ENCODE assay signal across 8 cellular contexts in genomic region chr2:112623913-112624777, GRCh38. TPM values are rescaled to one million over a fixed set of nuclear protein-coding genes. Genes with fewer than 3 reads are reported as not detected.
A peak's percentile ranks its signal among the peaks of the same experiment; 100 is the strongest.
DNase-seq lines count a peak whose midpoint lies in the region; ATAC-seq and TF ChIP-seq lines count a peak whose summit lies in the region.

No MANE protein-coding gene starts in this region.

- no peaks in the 10 kb centered on the region for H3K9me3 ChIP-seq in CD4-positive, CD25-positive, alpha-beta regulatory T cell (ENCODE audit: control insufficient read depth in 2 of 2, low read length in 2 of 2)
- no peaks in the 10 kb centered on the region for H3K9me3 ChIP-seq in transverse colon
- no peaks in the 10 kb centered on the region for H3K9me3 ChIP-seq in H9 (ENCODE audit: control insufficient read depth, low read depth, low read length)

- TF ChIP-seq POLR2A in lower leg skin (IDR thresholded peaks at IDR 0.05): no peak
- no peak for TF ChIP-seq POLR2A in transverse colon (IDR thresholded peaks at IDR 0.05)

- H3K36me3 ChIP-seq in CD4-positive, CD25-positive, alpha-beta regulatory T cell (ENCODE audit: control insufficient read depth, insufficient read depth, low read length): no peaks in the 10 kb centered on the region
- no peaks in the 10 kb centered on the region for H3K36me3 ChIP-seq in transverse colon

- no peak overlapping the region for H4K91ac ChIP-seq in H9 (ENCODE audit: insufficient read length, low read depth, low read length)

- intact Hi-C loops in lower leg skin (cut with DNase I; ENCODE audit: low total_unique reads) (no loop called here), transverse colon (cut with DNase I; ENCODE audit: low total_unique reads) (no loop called here)

- H3K4me2 ChIP-seq in H9 (ENCODE audit: insufficient read depth, insufficient read length, low read length): no peak overlapping the region

- no peak overlapping the region for H3T11ph ChIP-seq in H9 (ENCODE audit: low read length)

- H2BK5ac ChIP-seq in H9 (ENCODE audit: insufficient read length, low read length): no peak overlapping the region

- no peaks in the 10 kb centered on the region for H4K20me1 ChIP-seq in H9 (ENCODE audit: control insufficient read depth, insufficient read depth, insufficient read length)

- H4K8ac ChIP-seq in H9 (replicated peaks; ENCODE audit: insufficient read length, low read depth, low read length): no peak overlapping the region

- no peak overlapping the region for H2AFZ ChIP-seq in H9 (ENCODE audit: low read length)

- WGBS in lower leg skin, 2 donors: 49 to 56% methylated on average over 11 of the region's 11 CpGs
- 70 to 79% methylated on average over 6 to 11 of the region's 11 CpGs for WGBS in transverse colon (ENCODE audit: low coverage in 1 of 2), 2 donors
- no CpG with 5 or more reads among the region's 11 CpGs for WGBS in H9 (ENCODE audit: extremely low coverage, insufficient read length, low lambda C conversion rate)

- no peaks in the 10 kb centered on the region for H3K27me3 ChIP-seq in CD4-positive, CD25-positive, alpha-beta regulatory T cell (ENCODE audit: control insufficient read depth, insufficient read depth, low read length)
- H3K27me3 ChIP-seq in transverse colon: no peaks in the 10 kb centered on the region
- no peaks in the 10 kb centered on the region for H3K27me3 ChIP-seq in H9 (ENCODE audit: insufficient read depth, low read length)

- H3K4me3 Mint-ChIP-seq in CD4-positive, CD25-positive, alpha-beta regulatory T cell: peak overlapping the region in 3 of 4 donors; percentile 50 to 63 (median 62)
- H3K4me3 Mint-ChIP-seq in activated naive CD8-positive, alpha-beta T cell treated with anti-CD3 and anti-CD28 coated beads for 36 hours: no peak overlapping the region
- H3K4me3 Mint-ChIP-seq in H9: no peak overlapping the region; a peak in 1 of 5 replicates

- peaks cover 30% of the 10 kb centered on the region for H3K4me1 ChIP-seq in CD4-positive, CD25-positive, alpha-beta regulatory T cell (ENCODE audit: control insufficient read depth, insufficient read depth, low read length, poor library complexity, severe bottlenecking)
- H3K4me1 ChIP-seq in transverse colon (peaks cover 5 to 23% (median 10%) of the 10 kb centered on the region in 4 donors), H9 (ENCODE audit: insufficient read depth, low read length) (no peaks in the 10 kb centered on the region; the same call in 1 of the 2 replicates)

- peaks cover 13 to 41% (median 24%) of the 10 kb centered on the region in 4 donors for H3K4me1 Mint-ChIP-seq in CD4-positive, CD25-positive, alpha-beta regulatory T cell
- peaks cover 23% of the 10 kb centered on the region for H3K4me1 Mint-ChIP-seq in activated naive CD8-positive, alpha-beta T cell treated with anti-CD3 and anti-CD28 coated beads for 36 hours
- H3K4me1 Mint-ChIP-seq in H9: peaks cover 13% of the 10 kb centered on the region in 2 experiments

- no peak overlapping the region for H3K9ac ChIP-seq in H9 (ENCODE audit: extremely low read depth, insufficient read length, low read length)

- peak; percentile 35 to 94 (median 40) for DNase-seq in CD4-positive, CD25-positive, alpha-beta regulatory T cell
- DNase-seq in H4 (ENCODE audit: low spot score) (peak; percentile 76), T follicular helper cell (ENCODE audit: low read depth) (peak; percentile 49), lower leg skin (ENCODE audit: low spot score in 2 of 2) (peak; percentile 68 to 90), transverse colon (peak; percentile 70), H9 (no peak), NCI-H345 (lab: John Stamatoyannopoulos, UW) (no peak)
- peak; percentile 76 for DNase-seq in activated naive CD8-positive, alpha-beta T cell treated with anti-CD3 and anti-CD28 coated beads for 36 hours

- H3K56ac ChIP-seq in H9 (ENCODE audit: insufficient read length, low read depth, low read length): no peak overlapping the region

- no peaks in the 10 kb centered on the region for H3K23me2 ChIP-seq in H9 (ENCODE audit: insufficient read length, low read depth, low read length, poor library complexity, severe bottlenecking)

- H3K9me3 Mint-ChIP-seq in CD4-positive, CD25-positive, alpha-beta regulatory T cell: no peaks in the 10 kb centered on the region
- no peaks in the 10 kb centered on the region for H3K9me3 Mint-ChIP-seq in activated naive CD8-positive, alpha-beta T cell treated with anti-CD3 and anti-CD28 coated beads for 36 hours
- no peaks in the 10 kb centered on the region for H3K9me3 Mint-ChIP-seq in H9

- no peak overlapping the region for H3K14ac ChIP-seq in H9 (ENCODE audit: insufficient read depth, low read length)

- H2BK20ac ChIP-seq in H9 (ENCODE audit: low read depth, low read length, poor library complexity, severe bottlenecking): no peak overlapping the region

- peaks cover 4% of the 10 kb centered on the region for H3K27me3 Mint-ChIP-seq in CD4-positive, CD25-positive, alpha-beta regulatory T cell
- no peaks in the 10 kb centered on the region for H3K27me3 Mint-ChIP-seq in activated naive CD8-positive, alpha-beta T cell treated with anti-CD3 and anti-CD28 coated beads for 36 hours
- H3K27me3 Mint-ChIP-seq in H9 (ENCODE audit: low read depth): no peaks in the 10 kb centered on the region; the same call in 1 of the 2 replicates

- no peak overlapping the region for H4K5ac ChIP-seq in H9 (ENCODE audit: insufficient read length, low read depth, low read length)

- H3K18ac ChIP-seq in H9 (ENCODE audit: insufficient read length, low read depth, low read length): no peak overlapping the region

- no peaks in the 10 kb centered on the region for H3K79me2 ChIP-seq in H9 (ENCODE audit: insufficient read depth, low read length)

- H3K4me3 ChIP-seq in CD4-positive, CD25-positive, alpha-beta regulatory T cell (ENCODE audit: low read depth, low read length): peak overlapping the region; percentile 47
- no peak overlapping the region for H3K4me3 ChIP-seq in lower leg skin (ENCODE audit: low read depth, poor library complexity, severe bottlenecking)
- no peak overlapping the region for H3K4me3 ChIP-seq in transverse colon

- peak overlapping the region; percentile 34 for H3K27ac ChIP-seq in CD4-positive, CD25-positive, alpha-beta regulatory T cell (ENCODE audit: insufficient read depth, low read length, poor library complexity, severe bottlenecking)
- H3K27ac ChIP-seq in transverse colon (peak overlapping the region in 2 of 4 donors; percentile 18 to 41), H9 (ENCODE audit: insufficient read length, low read depth, low read length) (no peak overlapping the region)

- no peak overlapping the region for H2BK12ac ChIP-seq in H9 (ENCODE audit: insufficient read length, low read depth, low read length)

- no peak for TF ChIP-seq EP300 in transverse colon (IDR thresholded peaks at IDR 0.05; ENCODE audit: low read depth)

- H3K79me1 ChIP-seq in H9 (ENCODE audit: insufficient read depth, low read depth, low read length, poor library complexity, severe bottlenecking): no peaks in the 10 kb centered on the region

- TF ChIP-seq CTCF in lower leg skin (IDR thresholded peaks at IDR 0.05): no peak
- no peak for TF ChIP-seq CTCF in transverse colon (IDR thresholded peaks at IDR 0.05)
- no peak for TF ChIP-seq CTCF in H9 (conservative IDR thresholded peaks at IDR 0.05)

- in situ Hi-C loops in transverse colon (cut with MboI; ENCODE audit: low pct_ligation_motif_present in 1 of 4, low pct_unique_long_range_greater_than_20kb in 1 of 4, low sequenced_read_pairs in 3 of 4): loop anchor here (5.0 to 25.0 kb wide), 6 partner anchors 71 to 338 kb away; partner anchors contain the start of gene NT5DC4 (in 3 of the 4)

- H3K23ac ChIP-seq in H9 (ENCODE audit: insufficient read length, low read depth, low read length): no peak overlapping the region

- H2AK5ac ChIP-seq in H9 (ENCODE audit: insufficient read length, low read length): no peak overlapping the region

- no peak overlapping the region; the same call in 1 of the 2 replicates for H2BK15ac ChIP-seq in H9 (ENCODE audit: low read depth, low read length)

- H3K4ac ChIP-seq in H9 (ENCODE audit: low read depth, low read length): no peak overlapping the region

- no peak overlapping the region for H2BK120ac ChIP-seq in H9 (ENCODE audit: low read depth, low read length, poor library complexity, severe bottlenecking)

- H3K27ac Mint-ChIP-seq in CD4-positive, CD25-positive, alpha-beta regulatory T cell: peak overlapping the region; percentile 80 to 83 (median 82)
- no peak overlapping the region for H3K27ac Mint-ChIP-seq in activated naive CD8-positive, alpha-beta T cell treated with anti-CD3 and anti-CD28 coated beads for 36 hours
- no peak overlapping the region for H3K27ac Mint-ChIP-seq in H9

- ATAC-seq in CD4-positive, CD25-positive, alpha-beta regulatory T cell (ENCODE audit: low read depth in 2 of 2): peak; percentile 92 to 95

- H3K36me3 Mint-ChIP-seq in CD4-positive, CD25-positive, alpha-beta regulatory T cell: no peaks in the 10 kb centered on the region
- H3K36me3 Mint-ChIP-seq in activated naive CD8-positive, alpha-beta T cell treated with anti-CD3 and anti-CD28 coated beads for 36 hours: no peaks in the 10 kb centered on the region
- no peaks in the 10 kb centered on the region for H3K36me3 Mint-ChIP-seq in H9 (ENCODE audit: insufficient read depth in 1 of 3, low read depth in 3 of 3)

RNA-seq across cellular contexts. Expression of gene SLC20A1, which starts 21.6 kb away (rescaled TPM):
- 130 TPM for total RNA-seq in CD4-positive, CD25-positive, alpha-beta regulatory T cell
- 10 to 100 TPM; 18.1 to 30.7 (median 24.9) TPM for polyA plus RNA-seq in CD4-positive, CD25-positive, alpha-beta regulatory T cell
- 54.2 and 57.2 TPM in 2 replicates for total RNA-seq in H4 (2014; rRNA removed; shearing (Covaris generic))
- total RNA-seq in activated naive CD8-positive, alpha-beta T cell treated with anti-CD3 and anti-CD28 coated beads for 36 hours: 10 to 100 TPM; 81.8 to 84.6 TPM
- 10 to 100 TPM in 3 of 4 donors, 1 to 10 TPM in 1; 5.0 to 19.2 (median 12.4) TPM for total RNA-seq in lower leg skin
- 100 to 1,000 TPM in 3 of 4 donors, 1 to 10 TPM in 1; 9.4 to 173 (median 148) TPM for total RNA-seq in transverse colon
- total RNA-seq in H9 (2021): 120 and 123 TPM in 2 replicates

RNA-seq across cellular contexts. Expression of gene CHCHD5, which starts 39.7 kb away (rescaled TPM):
- total RNA-seq in CD4-positive, CD25-positive, alpha-beta regulatory T cell: 18.2 TPM
- polyA plus RNA-seq in CD4-positive, CD25-positive, alpha-beta regulatory T cell: 10 to 100 TPM; 48.0 to 76.7 (median 70.0) TPM
- 23.6 and 38.6 TPM in 2 replicates for total RNA-seq in H4 (2014; rRNA removed; shearing (Covaris generic))
- total RNA-seq in activated naive CD8-positive, alpha-beta T cell treated with anti-CD3 and anti-CD28 coated beads for 36 hours: 10 to 100 TPM; 34.9 to 40.5 TPM
- total RNA-seq in lower leg skin (10 to 100 TPM; 12.4 to 26.8 (median 24.1) TPM), transverse colon (10 to 100 TPM; 11.1 to 23.0 (median 17.1) TPM), H9 (2021) (30.6 and 32.3 TPM in 2 replicates)

Comparison
In these comparisons a context has a peak if more than half of its experiments do, and no peak if none do; other contexts are left out.
1. DNase-seq: peak in CD4-positive, CD25-positive, alpha-beta regulatory T cell (3 of 3), H4 (single experiment), T follicular helper cell (single experiment), activated naive CD8-positive, alpha-beta T cell treated with anti-CD3 and anti-CD28 coated beads for 36 hours (single experiment), lower leg skin (2 of 2) and transverse colon (single experiment); none in H9 (single experiment) and NCI-H345 (single experiment).
2. H3K27ac Mint-ChIP-seq: peak in CD4-positive, CD25-positive, alpha-beta regulatory T cell (3 of 3); none in activated naive CD8-positive, alpha-beta T cell treated with anti-CD3 and anti-CD28 coated beads for 36 hours (single experiment) and H9 (0 of 3).
3. H3K4me3 Mint-ChIP-seq: peak in CD4-positive, CD25-positive, alpha-beta regulatory T cell (3 of 4); none in activated naive CD8-positive, alpha-beta T cell treated with anti-CD3 and anti-CD28 coated beads for 36 hours (single experiment) and H9 (0 of 2).